ENCODE assay signal across 1 cellular context in the genomic region with DNA sequence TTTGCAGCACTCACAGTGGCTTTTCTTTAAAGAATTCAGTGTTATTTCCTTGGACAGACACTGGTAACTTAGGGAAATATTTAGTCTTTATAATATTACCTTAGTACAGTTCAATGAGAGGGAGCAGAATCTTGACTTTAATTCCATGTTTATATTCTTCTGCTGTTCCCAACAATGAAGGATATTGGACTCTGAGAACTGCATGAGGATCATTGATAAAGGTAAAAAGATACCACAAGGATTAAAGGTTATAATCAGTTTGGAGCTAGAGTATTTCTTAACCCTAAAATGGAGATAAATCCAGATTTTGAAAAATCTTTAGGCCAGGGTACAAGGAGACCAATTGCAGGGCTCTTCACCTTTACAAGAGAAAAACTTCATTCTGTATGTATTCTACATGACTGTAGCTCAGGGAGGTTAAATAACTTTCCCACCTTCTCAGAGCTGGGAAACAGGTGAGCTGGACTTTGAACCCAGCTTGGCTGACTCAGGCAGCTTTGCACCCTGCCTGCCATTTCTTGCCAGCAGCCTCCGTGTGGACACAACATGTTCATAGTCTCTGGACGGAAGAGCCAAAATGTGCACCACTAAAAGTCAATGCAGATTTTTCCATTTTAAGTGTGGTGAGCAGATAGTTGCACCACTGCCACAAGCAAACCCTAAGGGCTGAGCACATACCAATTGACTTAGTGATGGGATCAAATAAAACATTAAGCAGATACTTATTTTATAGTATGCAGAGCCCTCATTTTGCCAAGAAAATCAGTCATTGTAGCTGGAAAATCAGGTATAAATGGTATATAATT.
TF ChIP-seq lines count a peak whose summit lies in the region.

No MANE protein-coding gene starts in this region.

TF ChIP-seq in HepG2, 621 proteins besides CTCF, POLR2A, EP300 and RAD21 (continued from another document and continues in another):
- TF ChIP-seq, protein P1, sequence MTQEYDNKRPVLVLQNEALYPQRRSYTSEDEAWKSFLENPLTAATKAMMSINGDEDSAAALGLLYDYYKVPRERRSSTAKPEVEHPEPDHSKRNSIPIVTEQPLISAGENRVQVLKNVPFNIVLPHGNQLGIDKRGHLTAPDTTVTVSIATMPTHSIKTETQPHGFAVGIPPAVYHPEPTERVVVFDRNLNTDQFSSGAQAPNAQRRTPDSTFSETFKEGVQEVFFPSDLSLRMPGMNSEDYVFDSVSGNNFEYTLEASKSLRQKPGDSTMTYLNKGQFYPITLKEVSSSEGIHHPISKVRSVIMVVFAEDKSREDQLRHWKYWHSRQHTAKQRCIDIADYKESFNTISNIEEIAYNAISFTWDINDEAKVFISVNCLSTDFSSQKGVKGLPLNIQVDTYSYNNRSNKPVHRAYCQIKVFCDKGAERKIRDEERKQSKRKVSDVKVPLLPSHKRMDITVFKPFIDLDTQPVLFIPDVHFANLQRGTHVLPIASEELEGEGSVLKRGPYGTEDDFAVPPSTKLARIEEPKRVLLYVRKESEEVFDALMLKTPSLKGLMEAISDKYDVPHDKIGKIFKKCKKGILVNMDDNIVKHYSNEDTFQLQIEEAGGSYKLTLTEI (CRISPR knock-in tag; conservative IDR thresholded peaks at IDR 0.05), result no peak
- TF ChIP-seq MEF2D (CRISPR knock-in tag; IDR thresholded peaks at IDR 0.05), result peak; percentile 81; the same call in 1 of the 2 replicates
- TF ChIP-seq MXI1 (IDR thresholded peaks at IDR 0.05; ENCODE audit: borderline replicate concordance, low read depth, low read length), result peak; percentile 50; the same call in 1 of the 3 replicates
- TF ChIP-seq PRMT3 (CRISPR knock-in tag; IDR thresholded peaks at IDR 0.05; ENCODE audit: borderline replicate concordance, low read depth), result no peak
- TF ChIP-seq ZKSCAN8 (CRISPR knock-in tag; IDR thresholded peaks at IDR 0.05; ENCODE audit: borderline replicate concordance), result peak; percentile 85
- TF ChIP-seq ZNF724P (CRISPR knock-in tag; IDR thresholded peaks at IDR 0.05; ENCODE audit: borderline replicate concordance), result no peak
- TF ChIP-seq FOXC1 (CRISPR knock-in tag; IDR thresholded peaks at IDR 0.05; ENCODE audit: borderline replicate concordance), result no peak
- TF ChIP-seq, protein P2, sequence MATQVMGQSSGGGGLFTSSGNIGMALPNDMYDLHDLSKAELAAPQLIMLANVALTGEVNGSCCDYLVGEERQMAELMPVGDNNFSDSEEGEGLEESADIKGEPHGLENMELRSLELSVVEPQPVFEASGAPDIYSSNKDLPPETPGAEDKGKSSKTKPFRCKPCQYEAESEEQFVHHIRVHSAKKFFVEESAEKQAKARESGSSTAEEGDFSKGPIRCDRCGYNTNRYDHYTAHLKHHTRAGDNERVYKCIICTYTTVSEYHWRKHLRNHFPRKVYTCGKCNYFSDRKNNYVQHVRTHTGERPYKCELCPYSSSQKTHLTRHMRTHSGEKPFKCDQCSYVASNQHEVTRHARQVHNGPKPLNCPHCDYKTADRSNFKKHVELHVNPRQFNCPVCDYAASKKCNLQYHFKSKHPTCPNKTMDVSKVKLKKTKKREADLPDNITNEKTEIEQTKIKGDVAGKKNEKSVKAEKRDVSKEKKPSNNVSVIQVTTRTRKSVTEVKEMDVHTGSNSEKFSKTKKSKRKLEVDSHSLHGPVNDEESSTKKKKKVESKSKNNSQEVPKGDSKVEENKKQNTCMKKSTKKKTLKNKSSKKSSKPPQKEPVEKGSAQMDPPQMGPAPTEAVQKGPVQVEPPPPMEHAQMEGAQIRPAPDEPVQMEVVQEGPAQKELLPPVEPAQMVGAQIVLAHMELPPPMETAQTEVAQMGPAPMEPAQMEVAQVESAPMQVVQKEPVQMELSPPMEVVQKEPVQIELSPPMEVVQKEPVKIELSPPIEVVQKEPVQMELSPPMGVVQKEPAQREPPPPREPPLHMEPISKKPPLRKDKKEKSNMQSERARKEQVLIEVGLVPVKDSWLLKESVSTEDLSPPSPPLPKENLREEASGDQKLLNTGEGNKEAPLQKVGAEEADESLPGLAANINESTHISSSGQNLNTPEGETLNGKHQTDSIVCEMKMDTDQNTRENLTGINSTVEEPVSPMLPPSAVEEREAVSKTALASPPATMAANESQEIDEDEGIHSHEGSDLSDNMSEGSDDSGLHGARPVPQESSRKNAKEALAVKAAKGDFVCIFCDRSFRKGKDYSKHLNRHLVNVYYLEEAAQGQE (IDR thresholded peaks at IDR 0.05; ENCODE audit: borderline replicate concordance in 1 of 2, low read depth in 1 of 2, low read length in 2 of 2), result peak in 1 of 2 experiments; percentile 66; a peak in 1 of 4 replicates
- peak; percentile 65; the same call in 1 of the 2 replicates for TF ChIP-seq ZBTB38 (CRISPR knock-in tag; IDR thresholded peaks at IDR 0.05)
- peak; percentile 67; the same call in 1 of the 2 replicates for TF ChIP-seq ZNF34 (CRISPR knock-in tag; IDR thresholded peaks at IDR 0.05; ENCODE audit: borderline replicate concordance)
- TF ChIP-seq, protein P3, sequence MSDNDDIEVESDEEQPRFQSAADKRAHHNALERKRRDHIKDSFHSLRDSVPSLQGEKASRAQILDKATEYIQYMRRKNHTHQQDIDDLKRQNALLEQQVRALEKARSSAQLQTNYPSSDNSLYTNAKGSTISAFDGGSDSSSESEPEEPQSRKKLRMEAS (IDR thresholded peaks at IDR 0.05), result peak; percentile 76
- TF ChIP-seq STAT5B (CRISPR knock-in tag; IDR thresholded peaks at IDR 0.05), result no peak
- no peak for TF ChIP-seq ZNF841 (CRISPR knock-in tag; IDR thresholded peaks at IDR 0.05; ENCODE audit: borderline replicate concordance)
- 0 out of 2 replicates have a peak, but pooled peaks have one; percentile 15 for TF ChIP-seq MAZ (IDR thresholded peaks at IDR 0.05; ENCODE audit: borderline replicate concordance, low read depth, low read length)
- TF ChIP-seq MAZ (CRISPR knock-in tag; IDR thresholded peaks at IDR 0.05; ENCODE audit: low read depth), result no peak; the same call in 1 of the 2 replicates
- no peak for TF ChIP-seq AGO1 (IDR thresholded peaks at IDR 0.05; ENCODE audit: low read depth, low read length, poor library complexity, severe bottlenecking)
- TF ChIP-seq ATF1 (CRISPR knock-in tag; IDR thresholded peaks at IDR 0.05), result 0 out of 2 replicates have a peak, but pooled peaks have one; percentile 42
- TF ChIP-seq ZNF205 (CRISPR knock-in tag; IDR thresholded peaks at IDR 0.05), result peak; percentile 38; the same call in 1 of the 2 replicates
- no peak for TF ChIP-seq MTA3 (CRISPR knock-in tag; IDR thresholded peaks at IDR 0.05)
- TF ChIP-seq, protein P4, sequence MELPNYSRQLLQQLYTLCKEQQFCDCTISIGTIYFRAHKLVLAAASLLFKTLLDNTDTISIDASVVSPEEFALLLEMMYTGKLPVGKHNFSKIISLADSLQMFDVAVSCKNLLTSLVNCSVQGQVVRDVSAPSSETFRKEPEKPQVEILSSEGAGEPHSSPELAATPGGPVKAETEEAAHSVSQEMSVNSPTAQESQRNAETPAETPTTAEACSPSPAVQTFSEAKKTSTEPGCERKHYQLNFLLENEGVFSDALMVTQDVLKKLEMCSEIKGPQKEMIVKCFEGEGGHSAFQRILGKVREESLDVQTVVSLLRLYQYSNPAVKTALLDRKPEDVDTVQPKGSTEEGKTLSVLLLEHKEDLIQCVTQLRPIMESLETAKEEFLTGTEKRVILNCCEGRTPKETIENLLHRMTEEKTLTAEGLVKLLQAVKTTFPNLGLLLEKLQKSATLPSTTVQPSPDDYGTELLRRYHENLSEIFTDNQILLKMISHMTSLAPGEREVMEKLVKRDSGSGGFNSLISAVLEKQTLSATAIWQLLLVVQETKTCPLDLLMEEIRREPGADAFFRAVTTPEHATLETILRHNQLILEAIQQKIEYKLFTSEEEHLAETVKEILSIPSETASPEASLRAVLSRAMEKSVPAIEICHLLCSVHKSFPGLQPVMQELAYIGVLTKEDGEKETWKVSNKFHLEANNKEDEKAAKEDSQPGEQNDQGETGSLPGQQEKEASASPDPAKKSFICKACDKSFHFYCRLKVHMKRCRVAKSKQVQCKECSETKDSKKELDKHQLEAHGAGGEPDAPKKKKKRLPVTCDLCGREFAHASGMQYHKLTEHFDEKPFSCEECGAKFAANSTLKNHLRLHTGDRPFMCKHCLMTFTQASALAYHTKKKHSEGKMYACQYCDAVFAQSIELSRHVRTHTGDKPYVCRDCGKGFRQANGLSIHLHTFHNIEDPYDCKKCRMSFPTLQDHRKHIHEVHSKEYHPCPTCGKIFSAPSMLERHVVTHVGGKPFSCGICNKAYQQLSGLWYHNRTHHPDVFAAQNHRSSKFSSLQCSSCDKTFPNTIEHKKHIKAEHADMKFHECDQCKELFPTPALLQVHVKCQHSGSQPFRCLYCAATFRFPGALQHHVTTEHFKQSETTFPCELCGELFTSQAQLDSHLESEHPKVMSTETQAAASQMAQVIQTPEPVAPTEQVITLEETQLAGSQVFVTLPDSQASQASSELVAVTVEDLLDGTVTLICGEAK (IDR thresholded peaks at IDR 0.05), result no peak
- TF ChIP-seq, protein P4 (CRISPR knock-in tag; IDR thresholded peaks at IDR 0.05), result peak; percentile 69; the same call in 1 of the 2 replicates
- TF ChIP-seq ISL2 (CRISPR knock-in tag; IDR thresholded peaks at IDR 0.05), result peak; percentile 78; the same call in 1 of the 2 replicates
- peak; percentile 86 for TF ChIP-seq PHF21A (CRISPR knock-in tag; IDR thresholded peaks at IDR 0.05)
- peak; percentile 86 for TF ChIP-seq RCOR2 (CRISPR knock-in tag; IDR thresholded peaks at IDR 0.05)
- TF ChIP-seq ZNF224 (CRISPR knock-in tag; IDR thresholded peaks at IDR 0.05), result no peak
- peak; percentile 88 for TF ChIP-seq XRCC5 (optimal IDR thresholded peaks at IDR 0.05; ENCODE audit: low read length)
- TF ChIP-seq ZNF484 (CRISPR knock-in tag; IDR thresholded peaks at IDR 0.05; ENCODE audit: borderline replicate concordance, low read depth), result no peak
- no peak for TF ChIP-seq SUZ12 (IDR thresholded peaks at IDR 0.05; ENCODE audit: low read depth, low read length)
- TF ChIP-seq YEATS4 (CRISPR knock-in tag; IDR thresholded peaks at IDR 0.05; ENCODE audit: borderline replicate concordance), result peak; percentile 46; the same call in 1 of the 2 replicates
- TF ChIP-seq ATF7 (IDR thresholded peaks at IDR 0.05), result no peak
- TF ChIP-seq ATF7 (CRISPR knock-in tag; IDR thresholded peaks at IDR 0.05), result no peak
- no peak for TF ChIP-seq ZNF251 (CRISPR knock-in tag; IDR thresholded peaks at IDR 0.05)
- TF ChIP-seq ZBTB42 (CRISPR knock-in tag; IDR thresholded peaks at IDR 0.05), result no peak
- TF ChIP-seq MTA1 (CRISPR knock-in tag; IDR thresholded peaks at IDR 0.05; ENCODE audit: borderline replicate concordance), result peak; percentile 78; the same call in 1 of the 2 replicates
- TF ChIP-seq ZMYM2 (CRISPR knock-in tag; IDR thresholded peaks at IDR 0.05), result 0 out of 2 replicates have a peak, but pooled peaks have one; percentile 55
- TF ChIP-seq ZNF672 (CRISPR knock-in tag; IDR thresholded peaks at IDR 0.05), result no peak
- TF ChIP-seq TAF1 (CRISPR knock-in tag; IDR thresholded peaks at IDR 0.05), result peak; percentile 61; the same call in 1 of the 2 replicates
- TF ChIP-seq SMAD9 (CRISPR knock-in tag; IDR thresholded peaks at IDR 0.05), result no peak
- no peak for TF ChIP-seq KLF6 (CRISPR knock-in tag; IDR thresholded peaks at IDR 0.05)
- TF ChIP-seq MZF1 (CRISPR knock-in tag; IDR thresholded peaks at IDR 0.05; ENCODE audit: borderline replicate concordance), result no peak
- TF ChIP-seq RELA (CRISPR knock-in tag; IDR thresholded peaks at IDR 0.05), result no peak
- no peak for TF ChIP-seq GFI1 (CRISPR knock-in tag; IDR thresholded peaks at IDR 0.05; ENCODE audit: borderline replicate concordance)
- TF ChIP-seq FOXP1 (IDR thresholded peaks at IDR 0.05), result no peak
- TF ChIP-seq FOXP1 (CRISPR knock-in tag; IDR thresholded peaks at IDR 0.05), result peak; percentile 75
- TF ChIP-seq ZNF878 (CRISPR knock-in tag; IDR thresholded peaks at IDR 0.05), result peak; percentile 66
- TF ChIP-seq, protein P5, sequence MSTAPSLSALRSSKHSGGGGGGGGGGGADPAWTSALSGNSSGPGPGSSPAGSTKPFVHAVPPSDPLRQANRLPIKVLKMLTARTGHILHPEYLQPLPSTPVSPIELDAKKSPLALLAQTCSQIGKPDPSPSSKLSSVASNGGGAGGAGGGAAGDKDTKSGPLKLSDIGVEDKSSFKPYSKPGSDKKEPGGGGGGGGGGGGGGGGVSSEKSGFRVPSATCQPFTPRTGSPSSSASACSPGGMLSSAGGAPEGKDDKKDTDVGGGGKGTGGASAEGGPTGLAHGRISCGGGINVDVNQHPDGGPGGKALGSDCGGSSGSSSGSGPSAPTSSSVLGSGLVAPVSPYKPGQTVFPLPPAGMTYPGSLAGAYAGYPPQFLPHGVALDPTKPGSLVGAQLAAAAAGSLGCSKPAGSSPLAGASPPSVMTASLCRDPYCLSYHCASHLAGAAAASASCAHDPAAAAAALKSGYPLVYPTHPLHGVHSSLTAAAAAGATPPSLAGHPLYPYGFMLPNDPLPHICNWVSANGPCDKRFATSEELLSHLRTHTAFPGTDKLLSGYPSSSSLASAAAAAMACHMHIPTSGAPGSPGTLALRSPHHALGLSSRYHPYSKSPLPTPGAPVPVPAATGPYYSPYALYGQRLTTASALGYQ (CRISPR knock-in tag; IDR thresholded peaks at IDR 0.05), result no peak; the same call in 1 of the 2 replicates
- TF ChIP-seq, protein P6, sequence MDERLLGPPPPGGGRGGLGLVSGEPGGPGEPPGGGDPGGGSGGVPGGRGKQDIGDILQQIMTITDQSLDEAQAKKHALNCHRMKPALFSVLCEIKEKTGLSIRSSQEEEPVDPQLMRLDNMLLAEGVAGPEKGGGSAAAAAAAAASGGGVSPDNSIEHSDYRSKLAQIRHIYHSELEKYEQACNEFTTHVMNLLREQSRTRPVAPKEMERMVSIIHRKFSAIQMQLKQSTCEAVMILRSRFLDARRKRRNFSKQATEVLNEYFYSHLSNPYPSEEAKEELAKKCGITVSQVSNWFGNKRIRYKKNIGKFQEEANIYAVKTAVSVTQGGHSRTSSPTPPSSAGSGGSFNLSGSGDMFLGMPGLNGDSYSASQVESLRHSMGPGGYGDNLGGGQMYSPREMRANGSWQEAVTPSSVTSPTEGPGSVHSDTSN (CRISPR knock-in tag; IDR thresholded peaks at IDR 0.05), result no peak
